ENCODE assay signal across 8 cellular contexts in genomic region chr3:181712505-181713299, GRCh38. TPM values are rescaled to one million over a fixed set of nuclear protein-coding genes. Genes with fewer than 3 reads are reported as not detected.
DNase-seq lines count a peak whose midpoint lies in the region; ATAC-seq, FAIRE-seq and TF ChIP-seq lines count a peak whose summit lies in the region.

No MANE protein-coding gene starts in this region.

- no peak overlapping the region for H3K27ac ChIP-seq in ascending aorta
- H3K27ac ChIP-seq in lower lobe of right lung: no peak overlapping the region

- peak overlapping the region; percentile 17 for H3K4me3 Mint-ChIP-seq in natural killer cell
- H3K4me3 Mint-ChIP-seq in natural killer cell treated with Interleukin-12 subunit alpha and Interleukin-12 subunit beta and Interleukin-15 and Interleukin-18, amount 100 ng/mL, for 72 hours: no peak overlapping the region
- no peak overlapping the region for H3K4me3 Mint-ChIP-seq in activated T-helper 2 cell treated with anti-CD3 and anti-CD28 coated beads, Interferon-gamma antibody, Interleukin-2, Interleukin-4, amounts not matched to agents 10 μg/mL and 5 μg/mL and 100 μg/mL, durations not matched to agents 14 hours and 24 hours and 36 hours (ENCODE audit: low read depth)

- H3K36me3 Mint-ChIP-seq in natural killer cell: peaks cover 33% of the 10 kb centered on the region
- H3K36me3 Mint-ChIP-seq in natural killer cell treated with Interleukin-12 subunit alpha and Interleukin-12 subunit beta and Interleukin-15 and Interleukin-18, amount 100 ng/mL, for 72 hours: peaks cover 4% of the 10 kb centered on the region
- H3K36me3 Mint-ChIP-seq in activated T-helper 2 cell treated with anti-CD3 and anti-CD28 coated beads, Interferon-gamma antibody, Interleukin-2, Interleukin-4, amounts not matched to agents 10 μg/mL and 5 μg/mL and 100 μg/mL, durations not matched to agents 14 hours and 24 hours and 36 hours (ENCODE audit: low read depth): no peaks in the 10 kb centered on the region

- TF ChIP-seq CTCF in natural killer cell (IDR thresholded peaks at IDR 0.05): no peak
- TF ChIP-seq CTCF in ascending aorta (IDR thresholded peaks at IDR 0.05): no peak
- no peak for TF ChIP-seq CTCF in lower lobe of right lung (IDR thresholded peaks at IDR 0.05)

- H3K4me1 Mint-ChIP-seq in natural killer cell: peaks cover 6 to 7% of the 10 kb centered on the region in 2 donors
- peaks cover 6% of the 10 kb centered on the region in 2 donors for H3K4me1 Mint-ChIP-seq in natural killer cell treated with Interleukin-12 subunit alpha and Interleukin-12 subunit beta and Interleukin-15 and Interleukin-18, amount 100 ng/mL, for 72 hours (ENCODE audit: low read depth in 2 of 2)
- peaks cover 6% of the 10 kb centered on the region for H3K4me1 Mint-ChIP-seq in activated T-helper 2 cell treated with anti-CD3 and anti-CD28 coated beads, Interferon-gamma antibody, Interleukin-2, Interleukin-4, amounts not matched to agents 10 μg/mL and 5 μg/mL and 100 μg/mL, durations not matched to agents 14 hours and 24 hours and 36 hours (ENCODE audit: low read depth)

- H3K4me1 ChIP-seq in ascending aorta: peaks cover 0 to 22% of the 10 kb centered on the region in 2 donors
- peaks cover 25% of the 10 kb centered on the region for H3K4me1 ChIP-seq in lower lobe of right lung

- H3K9me3 ChIP-seq in ascending aorta (no peaks in the 10 kb centered on the region), lower lobe of right lung (no peaks in the 10 kb centered on the region)

- H3K27me3 Mint-ChIP-seq in natural killer cell (ENCODE audit: low read depth in 2 of 2): peaks cover 42 to 59% of the 10 kb centered on the region in 2 donors
- H3K27me3 Mint-ChIP-seq in natural killer cell treated with Interleukin-12 subunit alpha and Interleukin-12 subunit beta and Interleukin-15 and Interleukin-18, amount 100 ng/mL, for 72 hours: peaks cover 31 to 60% of the 10 kb centered on the region in 2 donors
- peaks cover 65% of the 10 kb centered on the region for H3K27me3 Mint-ChIP-seq in activated T-helper 2 cell treated with anti-CD3 and anti-CD28 coated beads, Interferon-gamma antibody, Interleukin-2, Interleukin-4, amounts not matched to agents 10 μg/mL and 5 μg/mL and 100 μg/mL, durations not matched to agents 14 hours and 24 hours and 36 hours (ENCODE audit: low read depth)

- intact Hi-C loops in natural killer cell (cut with micrococcal nuclease): no loop called here
- intact Hi-C loops in ascending aorta (cut with DNase I): no loop called here
- intact Hi-C loops in lower lobe of right lung (cut with DNase I): loop anchor here (5.0 kb wide), 1 partner anchor 545 kb away; no protein-coding TSS in a partner anchor
- intact Hi-C loops in activated T-helper 2 cell treated with anti-CD3 and anti-CD28 coated beads, Interferon-gamma antibody, Interleukin-2, Interleukin-4, amounts not matched to agents 10 μg/mL and 5 μg/mL and 100 μg/mL, durations not matched to agents 14 hours and 24 hours and 36 hours (cut with micrococcal nuclease): loop anchor here (1.0 kb wide), 1 partner anchor 11 kb away; no protein-coding TSS in a partner anchor

- H3K27ac Mint-ChIP-seq in natural killer cell: no peak overlapping the region
- no peak overlapping the region for H3K27ac Mint-ChIP-seq in natural killer cell treated with Interleukin-12 subunit alpha and Interleukin-12 subunit beta and Interleukin-15 and Interleukin-18, amount 100 ng/mL, for 72 hours
- H3K27ac Mint-ChIP-seq in activated T-helper 2 cell treated with anti-CD3 and anti-CD28 coated beads, Interferon-gamma antibody, Interleukin-2, Interleukin-4, amounts not matched to agents 10 μg/mL and 5 μg/mL and 100 μg/mL, durations not matched to agents 14 hours and 24 hours and 36 hours: no peak overlapping the region

- DNase-seq in natural killer cell (no peak), ascending aorta (ENCODE audit: low spot score in 2 of 2) (no peak), lower lobe of right lung (no peak), kidney glomerular epithelial cell (lab: John Stamatoyannopoulos, UW) (no peak), NCI-H1048 (lab: John Stamatoyannopoulos, UW) (no peak), GM19239 (ENCODE audit: insufficient read length, low spot score) (no peak)
- DNase-seq in natural killer cell treated with Interleukin-12 subunit alpha and Interleukin-12 subunit beta and Interleukin-15 and Interleukin-18, amount 100 ng/mL, for 72 hours (ENCODE audit: low spot score): no peak
- no peak for DNase-seq in activated T-helper 2 cell treated with anti-CD3 and anti-CD28 coated beads, Interferon-gamma antibody, Interleukin-2, Interleukin-4, amounts not matched to agents 10 μg/mL and 5 μg/mL and 100 μg/mL, durations not matched to agents 14 hours and 24 hours and 36 hours (ENCODE audit: low spot score)

- ATAC-seq in natural killer cell (no peak), lower lobe of right lung (peak; percentile 27 to 49)
- no peak for ATAC-seq in natural killer cell treated with Interleukin-12 subunit alpha and Interleukin-12 subunit beta and Interleukin-15 and Interleukin-18, amount 100 ng/mL, for 72 hours

- FAIRE-seq in GM19239 (lab: Jason Lieb, UNC): no peak

- H3K9me3 Mint-ChIP-seq in natural killer cell: peaks cover 2 to 8% of the 10 kb centered on the region in 2 donors
- H3K9me3 Mint-ChIP-seq in natural killer cell treated with Interleukin-12 subunit alpha and Interleukin-12 subunit beta and Interleukin-15 and Interleukin-18, amount 100 ng/mL, for 72 hours: peaks cover 3% of the 10 kb centered on the region
- H3K9me3 Mint-ChIP-seq in activated T-helper 2 cell treated with anti-CD3 and anti-CD28 coated beads, Interferon-gamma antibody, Interleukin-2, Interleukin-4, amounts not matched to agents 10 μg/mL and 5 μg/mL and 100 μg/mL, durations not matched to agents 14 hours and 24 hours and 36 hours: no peaks in the 10 kb centered on the region

- H3K27me3 ChIP-seq in ascending aorta (peaks cover 37% of the 10 kb centered on the region), lower lobe of right lung (ENCODE audit: low read depth) (peaks cover 99% of the 10 kb centered on the region)

- H3K4me3 ChIP-seq in ascending aorta: peak overlapping the region; percentile 41 to 46
- peak overlapping the region; percentile 38 for H3K4me3 ChIP-seq in lower lobe of right lung

- H3K36me3 ChIP-seq in ascending aorta (no peaks in the 10 kb centered on the region), lower lobe of right lung (no peaks in the 10 kb centered on the region)

RNA-seq across cellular contexts. Expression of gene SOX2, which starts 1.0 kb away (rescaled TPM):
- total RNA-seq in natural killer cell: not detected
- total RNA-seq in natural killer cell treated with Interleukin-12 subunit alpha and Interleukin-12 subunit beta and Interleukin-15 and Interleukin-18, amount 100 ng/mL, for 72 hours: not detected
- 2.0 TPM for total RNA-seq in ascending aorta
- total RNA-seq in lower lobe of right lung: 4.0 TPM
- total RNA-seq in activated T-helper 2 cell treated with anti-CD3 and anti-CD28 coated beads, Interferon-gamma antibody, Interleukin-2, Interleukin-4, amounts not matched to agents 10 μg/mL and 5 μg/mL and 100 μg/mL, durations not matched to agents 14 hours and 24 hours and 36 hours: not detected in 2 replicates

Comparison
In these comparisons a context has a peak if more than half of its experiments do, and no peak if none do; other contexts are left out.
1. ATAC-seq: peak in lower lobe of right lung (2 of 2); none in natural killer cell (0 of 3) and natural killer cell treated with Interleukin-12 subunit alpha and Interleukin-12 subunit beta and Interleukin-15 and Interleukin-18, amount 100 ng/mL, for 72 hours (0 of 2).
2. intact Hi-C loops: an anchor here in lower lobe of right lung (5.0 kb wide) and activated T-helper 2 cell treated with anti-CD3 and anti-CD28 coated beads, Interferon-gamma antibody, Interleukin-2, Interleukin-4, amounts not matched to agents 10 μg/mL and 5 μg/mL and 100 μg/mL, durations not matched to agents 14 hours and 24 hours and 36 hours (1.0 kb wide); none called in natural killer cell and ascending aorta.